18 cellular contexts compared by ENCODE assay signal in the genomic region with DNA sequence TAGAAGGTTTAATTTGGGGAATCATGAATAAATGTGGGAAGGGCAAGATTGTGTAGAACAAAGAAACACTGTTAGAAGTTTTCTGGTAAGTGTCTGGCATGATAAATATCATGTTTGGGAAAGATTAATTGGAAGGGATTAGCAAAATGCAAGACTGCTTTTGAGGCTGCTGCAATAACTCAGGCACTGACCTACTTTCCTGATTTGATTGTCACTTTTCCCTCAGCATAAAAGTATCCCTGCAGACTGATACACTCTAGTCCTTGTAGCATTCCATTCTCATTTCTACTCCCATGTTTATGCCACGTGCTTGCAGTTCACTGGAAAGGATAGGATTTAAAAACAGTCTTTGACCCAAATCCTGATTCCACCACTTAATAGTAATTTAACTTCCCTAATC.
DNase-seq lines count a peak whose midpoint lies in the region; ATAC-seq, FAIRE-seq and TF ChIP-seq lines count a peak whose summit lies in the region.
"Had no signal": no experiment of that assay in that cellular context is flagged by ENCODE, and none has a peak within 500 bp of the region (broad histone marks: within the 10 kb centered on the region; RNA-seq: fewer than 3 reads in every experiment).

No MANE protein-coding gene starts in this region.

- no peaks in the 10 kb centered on the region for H3K4me1 ChIP-seq in A549
- H3K4me1 ChIP-seq in GM23248 (ENCODE audit: insufficient read depth) = peaks cover 3% of the 10 kb centered on the region; the same call in 1 of the 2 replicates
- H3K4me1 ChIP-seq: HAP-1, SJSA1 had no signal

- H3K4me2 ChIP-seq in A549 = no peak overlapping the region
- no peak overlapping the region for H3K4me2 ChIP-seq in GM23248 (ENCODE audit: unreplicated experiment)

- no peaks in the 10 kb centered on the region for H3K9me3 ChIP-seq in A549
- H3K9me3 ChIP-seq in GM23248 (ENCODE audit: low read depth) = no peaks in the 10 kb centered on the region
- H3K9me3 ChIP-seq: HAP-1, SJSA1 had no signal

- in situ Hi-C loops in GM23248 (cut with MboI) = loop anchor here (25.0 kb wide), 1 partner anchor 1339 kb away; no protein-coding TSS in a partner anchor

- POLR2A ChIA-PET in A549 (lab: Yijun Ruan, JAX) (no interaction called here), GM10248 (lab: Yijun Ruan, JAX) (no interaction called here)

- no peak overlapping the region for H3K9ac ChIP-seq in GM23248

- CTCF ChIA-PET in A549 (lab: Yijun Ruan, JAX) (no interaction called here), GM10248 (lab: Yijun Ruan, JAX) (no interaction called here)

- no peak for ATAC-seq in A549
- peak; percentile 49; the same call in 2 of the 3 replicates for ATAC-seq in SK-N-SH treated with all-trans-retinoic acid at 6 μM for 48 hours
- no peak for ATAC-seq in GM18502 (IDR thresholded peaks at IDR 0.05; ENCODE audit: poor library complexity, unreplicated experiment)
- ATAC-seq in GM18520 (IDR thresholded peaks at IDR 0.05; ENCODE audit: unreplicated experiment) = no peak

- peak overlapping the region; percentile 61; the same call in 1 of the 2 replicates for H2AFZ ChIP-seq in GM23248

- no peak for TF ChIP-seq POLR2A in A549 (IDR thresholded peaks at IDR 0.05; ENCODE audit: low read length)

- no peaks in the 10 kb centered on the region for H4K20me1 ChIP-seq in GM23248 (ENCODE audit: insufficient read depth)

- FAIRE-seq in A549 (lab: Jason Lieb, UNC) = peak; percentile 32
- FAIRE-seq: D721Med had no signal

- H3F3A ChIP-seq in GM23248 (ENCODE audit: insufficient read depth) = no peaks in the 10 kb centered on the region

- H3K36me3 ChIP-seq in GM23248 (ENCODE audit: low read depth) = no peaks in the 10 kb centered on the region
- H3K36me3 ChIP-seq: HAP-1, SJSA1 had no signal

- no peaks in the 10 kb centered on the region for H3K79me2 ChIP-seq in GM23248 (ENCODE audit: insufficient read depth)

- no peaks in the 10 kb centered on the region for H3K9me2 ChIP-seq in GM23248 (ENCODE audit: insufficient read depth)

- 26% methylated on average over 1 of the region's 1 CpG for WGBS in A549 (ENCODE audit: missing lambda C conversion rate)
- 7 to 11% methylated on average over 1 of the region's 1 CpG for WGBS in GM23248 (ENCODE audit: low coverage in 1 of 2, low lambda C conversion rate in 2 of 2, missing lambda C conversion rate in 2 of 2), 2 experiments

- H3K27ac ChIP-seq in A549 (no peak overlapping the region), GM23248 (no peak overlapping the region)
- H3K27ac ChIP-seq: SJSA1 had no signal

- TF ChIP-seq RAD21 in A549 (conservative IDR thresholded peaks at IDR 0.05 in 1 of 2, IDR thresholded peaks at IDR 0.05 in 1 of 2) = no peak

- H3K4me3 ChIP-seq in A549 (no peak overlapping the region), GM23248 (no peak overlapping the region)
- H3K4me3 ChIP-seq: HAP-1, SJSA1 had no signal

- DNase-seq in A549 (ENCODE audit: low read depth in 1 of 2, low spot score in 1 of 2) (no peak), GM23248 (no peak), iris pigment epithelial cell (ENCODE audit: low read depth) (peak; percentile 9), GM10248 (ENCODE audit: extremely low spot score) (no peak), NCI-H510A treated with DMSO at 0.1 percent for 48 hours (lab: John Stamatoyannopoulos, UW) (no peak)
- DNase-seq: CD4-positive, alpha-beta T cell; DND-41; GF-D8; NCI-H1436; NCI-H2029 treated with DMSO at 0.1 percent for 48 hours; NCI-H524 treated with DMSO at 0.1 percent for 48 hours; RPMI8226 had no signal

- H3K27me3 ChIP-seq in GM23248 (replicated peaks; ENCODE audit: insufficient read depth) = no peaks in the 10 kb centered on the region
- H3K27me3 ChIP-seq: SJSA1 had no signal

- TF ChIP-seq CTCF in A549 (IDR thresholded peaks at IDR 0.05) = no peak
- no peak for TF ChIP-seq CTCF in GM10248 (IDR thresholded peaks at IDR 0.05; ENCODE audit: control extremely low read depth, extremely low read depth, low read depth, missing control alignments)

- no peak for TF ChIP-seq EP300 in A549 (IDR thresholded peaks at IDR 0.05)

TF ChIP-seq in A549, 52 proteins besides CTCF, POLR2A, EP300 and RAD21:
- TF ChIP-seq NR3C1 (IDR thresholded peaks at IDR 0.05) (no peak), ZFP36 (IDR thresholded peaks at IDR 0.05; ENCODE audit: borderline replicate concordance, partially characterized antibody) (no peak), CBX2 (IDR thresholded peaks at IDR 0.05; ENCODE audit: borderline replicate concordance, low read depth) (no peak), TFCP2L1 (CRISPR knock-in tag; IDR thresholded peaks at IDR 0.05) (no peak), ZNF302 (CRISPR knock-in tag; IDR thresholded peaks at IDR 0.05) (no peak), RNF2 (IDR thresholded peaks at IDR 0.05; ENCODE audit: borderline replicate concordance, low read depth) (no peak), ATOH8 (CRISPR knock-in tag; IDR thresholded peaks at IDR 0.05; ENCODE audit: low read depth) (no peak), FOSL2 (IDR thresholded peaks at IDR 0.05) (no peak), FOSL2 (CRISPR knock-in tag; IDR thresholded peaks at IDR 0.05) (no peak), SREBF2 (IDR thresholded peaks at IDR 0.05) (no peak), USF2 (IDR thresholded peaks at IDR 0.05) (no peak), NPAS2 (CRISPR knock-in tag; IDR thresholded peaks at IDR 0.05; ENCODE audit: borderline replicate concordance) (no peak), BHLHE40 (IDR thresholded peaks at IDR 0.05; ENCODE audit: low read depth, low read length) (no peak), GATA3 (IDR thresholded peaks at IDR 0.05; ENCODE audit: borderline replicate concordance) (no peak), CBX8 (IDR thresholded peaks at IDR 0.05) (no peak), CHD2 (IDR thresholded peaks at IDR 0.05; ENCODE audit: low read length, partially characterized antibody) (no peak)

TF ChIP-seq in SK-N-SH treated with all-trans-retinoic acid at 6 μM for 48 hours, 23 proteins besides CTCF, POLR2A, EP300 and RAD21:
- TF ChIP-seq TOX (CRISPR knock-in tag; IDR thresholded peaks at IDR 0.05; ENCODE audit: borderline replicate concordance) (peak; percentile 40; the same call in 1 of the 2 replicates), ISL1 (CRISPR knock-in tag; IDR thresholded peaks at IDR 0.05) (peak; percentile 48), ARNTL (CRISPR knock-in tag; IDR thresholded peaks at IDR 0.05; ENCODE audit: borderline replicate concordance, low read depth) (no peak)
